Comparison of ENCODE assay signal across 1 cellular context in the genomic region with DNA sequence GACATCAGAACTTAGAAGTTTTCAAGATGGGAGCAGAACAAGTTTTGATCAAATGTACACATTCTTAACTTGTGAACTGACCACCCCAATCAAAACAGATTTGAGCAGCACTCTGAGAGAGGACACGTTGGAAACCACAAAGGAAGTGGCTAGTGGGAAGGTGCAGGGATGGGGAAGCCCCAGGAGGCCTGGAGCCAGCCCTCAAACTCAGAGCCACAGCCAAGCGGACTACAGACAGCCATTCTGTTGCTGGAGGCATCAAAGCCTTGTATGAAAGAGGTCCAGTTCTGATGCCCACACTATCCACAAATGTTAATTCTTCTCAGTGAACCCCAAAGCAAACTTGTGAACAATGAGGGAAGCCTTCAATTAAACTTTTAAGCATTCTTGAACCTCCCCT.
TF ChIP-seq lines count a peak whose summit lies in the region.

No MANE protein-coding gene starts in this region.

TF ChIP-seq in GM12878, 131 proteins besides CTCF, POLR2A, EP300 and RAD21 (continued from another document):
- TF ChIP-seq, protein P1, sequence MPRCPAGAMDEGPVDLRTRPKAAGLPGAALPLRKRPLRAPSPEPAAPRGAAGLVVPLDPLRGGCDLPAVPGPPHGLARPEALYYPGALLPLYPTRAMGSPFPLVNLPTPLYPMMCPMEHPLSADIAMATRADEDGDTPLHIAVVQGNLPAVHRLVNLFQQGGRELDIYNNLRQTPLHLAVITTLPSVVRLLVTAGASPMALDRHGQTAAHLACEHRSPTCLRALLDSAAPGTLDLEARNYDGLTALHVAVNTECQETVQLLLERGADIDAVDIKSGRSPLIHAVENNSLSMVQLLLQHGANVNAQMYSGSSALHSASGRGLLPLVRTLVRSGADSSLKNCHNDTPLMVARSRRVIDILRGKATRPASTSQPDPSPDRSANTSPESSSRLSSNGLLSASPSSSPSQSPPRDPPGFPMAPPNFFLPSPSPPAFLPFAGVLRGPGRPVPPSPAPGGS (IDR thresholded peaks at IDR 0.05; ENCODE audit: borderline replicate concordance, insufficient read depth, low read depth, low read length, poor library complexity, severe bottlenecking) = peak; percentile 18
- TF ChIP-seq, protein P2, sequence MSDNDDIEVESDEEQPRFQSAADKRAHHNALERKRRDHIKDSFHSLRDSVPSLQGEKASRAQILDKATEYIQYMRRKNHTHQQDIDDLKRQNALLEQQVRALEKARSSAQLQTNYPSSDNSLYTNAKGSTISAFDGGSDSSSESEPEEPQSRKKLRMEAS (IDR thresholded peaks at IDR 0.05; ENCODE audit: low read depth, low read length) = no peak
- TF ChIP-seq NFXL1 (IDR thresholded peaks at IDR 0.05; ENCODE audit: borderline replicate concordance) = no peak
- peak; percentile 86 for TF ChIP-seq RUNX3 (IDR thresholded peaks at IDR 0.05; ENCODE audit: low read length)
- TF ChIP-seq SREBF2 (IDR thresholded peaks at IDR 0.05; ENCODE audit: low read length) = no peak
